In genomic region chr3:71252466-71252865, GRCh38 we compare ENCODE assay signal across 20 cellular contexts.
DNase-seq lines count a peak whose midpoint lies in the region; ATAC-seq and TF ChIP-seq lines count a peak whose summit lies in the region.
"Had no signal": no experiment of that assay in that cellular context is flagged by ENCODE, and none has a peak within 500 bp of the region (broad histone marks: within the 10 kb centered on the region; RNA-seq: fewer than 3 reads in every experiment).

No MANE protein-coding gene starts in this region.

- peaks cover 19 to 47% of the 10 kb centered on the region in 2 experiments; a peak in 3 of 4 replicates for H3K79me1 ChIP-seq in IMR-90 (ENCODE audit: low read depth in 1 of 2, low read length in 2 of 2)

- no peaks in the 10 kb centered on the region for H3K27me3 Mint-ChIP-seq in CD4-positive, alpha-beta T cell
- no peaks in the 10 kb centered on the region for H3K27me3 Mint-ChIP-seq in naive thymus-derived CD8-positive, alpha-beta T cell

- H3K9me3 ChIP-seq in CD4-positive, alpha-beta T cell (ENCODE audit: control insufficient read depth, low read length), result no peaks in the 10 kb centered on the region
- H3K9me3 ChIP-seq in IMR-90 (ENCODE audit: control insufficient read depth, insufficient read depth, low read length), result no peaks in the 10 kb centered on the region
- H3K9me3 ChIP-seq: BLaER1, right lobe of liver, testis had no signal

- H2BK5ac ChIP-seq in IMR-90 (ENCODE audit: low read depth, low read length, poor library complexity, severe bottlenecking), result peak overlapping the region; percentile 96

- H3K27me3 ChIP-seq in CD4-positive, alpha-beta T cell (ENCODE audit: control insufficient read depth, insufficient read depth, low read length), result no peaks in the 10 kb centered on the region
- no peaks in the 10 kb centered on the region for H3K27me3 ChIP-seq in IMR-90 (ENCODE audit: control insufficient read depth, insufficient read depth, low read length)
- H3K27me3 ChIP-seq: BLaER1, right lobe of liver, testis had no signal

- H3K4me3 ChIP-seq in IMR-90 (ENCODE audit: insufficient read depth, low read depth, low read length) (no peak overlapping the region), cardiac fibroblast (replicated peaks in 1 of 2; ENCODE audit: low read depth in 2 of 2, low read length in 2 of 2) (no peak overlapping the region)
- H3K4me3 ChIP-seq: BLaER1, PC-9, right lobe of liver, testis had no signal

- H2AK5ac ChIP-seq in IMR-90 (ENCODE audit: low read depth, low read length), result peak overlapping the region; percentile 98

- H3K4me1 ChIP-seq in IMR-90 (ENCODE audit: control insufficient read depth, insufficient read depth, low read length), result peaks cover 20% of the 10 kb centered on the region
- H3K4me1 ChIP-seq: BLaER1 had no signal

- peak overlapping the region; percentile 89 for H4K91ac ChIP-seq in IMR-90 (ENCODE audit: insufficient read depth, low read depth, low read length)

- intact Hi-C loops in CD4-positive, alpha-beta T cell (cut with DNase I, micrococcal nuclease), result no loop called here
- intact Hi-C loops in IMR-90 (cut with micrococcal nuclease) (no loop called here), left colon (cut with DNase I, micrococcal nuclease) (no loop called here)

- POLR2A ChIA-PET in CD4-positive, alpha-beta T cell (lab: Charles Lee), result no interaction called here
- POLR2A ChIA-PET in IMR-90 (lab: Charles Lee; ENCODE audit: unreplicated experiment), result no interaction called here
- POLR2A ChIA-PET in naive thymus-derived CD8-positive, alpha-beta T cell (lab: Charles Lee), result interaction anchor here (0.7 to 1.1 kb wide), 2 partner anchors 16 to 49 kb away, joined by 3 read pairs; no protein-coding TSS in a partner anchor

- H3K18ac ChIP-seq in IMR-90 (ENCODE audit: low read depth, low read length), result peak overlapping the region; percentile 87

- no peak overlapping the region for H3K27ac ChIP-seq in CD4-positive, alpha-beta T cell (ENCODE audit: low read depth, low read length)
- peak overlapping the region; percentile 45; the same call in 1 of the 2 replicates for H3K27ac ChIP-seq in IMR-90 (ENCODE audit: insufficient read depth, low read length)
- H3K27ac ChIP-seq: BLaER1, PC-9, right lobe of liver, testis had no signal

- H4K20me1 ChIP-seq in IMR-90 (ENCODE audit: insufficient read depth, low read length), result no peaks in the 10 kb centered on the region
- H4K20me1 ChIP-seq: BLaER1 had no signal

- peak; percentile 58 for ATAC-seq in CD4-positive, alpha-beta T cell (ENCODE audit: poor library complexity)
- ATAC-seq in IMR-90 (ENCODE audit: low read depth) (no peak), left colon (no peak)
- peak; percentile 58 to 85 for ATAC-seq in naive thymus-derived CD8-positive, alpha-beta T cell
- ATAC-seq: right lobe of liver had no signal

- peak overlapping the region; percentile 33; the same call in 1 of the 2 replicates for H3K56ac ChIP-seq in IMR-90 (ENCODE audit: extremely low read depth, insufficient read depth, low read length)

- H4K5ac ChIP-seq in IMR-90 (ENCODE audit: low read depth, low read length), result peak overlapping the region; percentile 81

- no peak overlapping the region for H2AFZ ChIP-seq in IMR-90 (replicated peaks; ENCODE audit: low read length, poor library complexity)
- H2AFZ ChIP-seq: PC-9 had no signal

- peak overlapping the region; percentile 98 for H2BK120ac ChIP-seq in IMR-90 (ENCODE audit: low read depth, low read length)

- dilution Hi-C loops in IMR-90 (cut with HindIII; ENCODE audit: low sequenced_read_pairs, unreplicated experiment), result no loop called here

- H3K23ac ChIP-seq in IMR-90 (ENCODE audit: low read depth, low read length), result peak overlapping the region; percentile 58; the same call in 1 of the 2 replicates

- peak overlapping the region; percentile 93 for H3K4ac ChIP-seq in IMR-90 (ENCODE audit: low read depth, low read length)

- H3K27ac Mint-ChIP-seq in CD4-positive, alpha-beta T cell, result peak overlapping the region; percentile 76
- H3K27ac Mint-ChIP-seq in naive thymus-derived CD8-positive, alpha-beta T cell, result peak overlapping the region; percentile 74 to 94 (median 84)
- H3K27ac Mint-ChIP-seq: activated T-helper 1 cell treated with anti-CD3 and anti-CD28 coated beads, Interleukin-12 subunit alpha, Interleukin-12 subunit beta, Interleukin-2, Interleukin-4 antibody, amounts not matched to agents 30 ng/mL and 10 ng/mL and 1 ng/mL, durations not matched to agents 14 hours and 24 hours and 36 hours had no signal

- H3K9me3 Mint-ChIP-seq in CD4-positive, alpha-beta T cell, result no peaks in the 10 kb centered on the region
- H3K9me3 Mint-ChIP-seq in naive thymus-derived CD8-positive, alpha-beta T cell, result no peaks in the 10 kb centered on the region
- H3K9me3 Mint-ChIP-seq: activated T-helper 1 cell treated with anti-CD3 and anti-CD28 coated beads, Interleukin-12 subunit alpha, Interleukin-12 subunit beta, Interleukin-2, Interleukin-4 antibody, amounts not matched to agents 30 ng/mL and 10 ng/mL and 1 ng/mL, durations not matched to agents 14 hours and 24 hours and 36 hours; H9 had no signal

- H3K9ac ChIP-seq in IMR-90 (ENCODE audit: low read depth, low read length), result no peak overlapping the region
- H3K9ac ChIP-seq: BLaER1 had no signal

- H3K4me1 Mint-ChIP-seq in CD4-positive, alpha-beta T cell (ENCODE audit: low read depth), result peaks cover 87% of the 10 kb centered on the region
- peaks cover 45 to 85% (median 81%) of the 10 kb centered on the region in 4 donors for H3K4me1 Mint-ChIP-seq in naive thymus-derived CD8-positive, alpha-beta T cell

- peaks cover 21% of the 10 kb centered on the region for H3K9me1 ChIP-seq in IMR-90 (ENCODE audit: insufficient read depth, low read length)

- in situ Hi-C loops in IMR-90 (cut with MboI; ENCODE audit: low sequenced_read_pairs), result no loop called here

- peak overlapping the region; percentile 93 for H2BK20ac ChIP-seq in IMR-90 (ENCODE audit: low read depth, low read length)

- peak overlapping the region; percentile 40 to 83; a peak in 3 of 4 replicates for H4K8ac ChIP-seq in IMR-90 (ENCODE audit: low read depth in 2 of 2, low read length in 2 of 2)

- H3K36me3 Mint-ChIP-seq in CD4-positive, alpha-beta T cell (ENCODE audit: low read depth), result peaks cover 67% of the 10 kb centered on the region
- H3K36me3 Mint-ChIP-seq in naive thymus-derived CD8-positive, alpha-beta T cell, result peaks cover 5 to 37% (median 13%) of the 10 kb centered on the region in 3 donors

- no peak for TF ChIP-seq RAD21 in IMR-90 (IDR thresholded peaks at IDR 0.05; ENCODE audit: low read length)

- CTCF ChIA-PET in CD4-positive, alpha-beta T cell (lab: Charles Lee), result no interaction called here
- CTCF ChIA-PET in IMR-90 (lab: Yijun Ruan, JAX), result interaction anchor here (1.5 kb wide), 1 partner anchor 12 kb away, joined by 4 read pairs; no protein-coding TSS in a partner anchor

- no peak for TF ChIP-seq POLR2A in IMR-90 (IDR thresholded peaks at IDR 0.05; ENCODE audit: low read depth, low read length)

- TF ChIP-seq CTCF in CD4-positive, alpha-beta T cell (IDR thresholded peaks at IDR 0.05), result no peak
- no peak for TF ChIP-seq CTCF in IMR-90 (conservative IDR thresholded peaks at IDR 0.05; ENCODE audit: low read depth, low read length)
- TF ChIP-seq CTCF in cardiac fibroblast (IDR thresholded peaks at IDR 0.05; ENCODE audit: low read depth, low read length), result no peak

- no peak overlapping the region for H3K4me3 Mint-ChIP-seq in CD4-positive, alpha-beta T cell
- peak overlapping the region in 5 of 10 donors; percentile 1 to 66 (median 18) for H3K4me3 Mint-ChIP-seq in naive thymus-derived CD8-positive, alpha-beta T cell
- H3K4me3 Mint-ChIP-seq: activated T-helper 1 cell treated with anti-CD3 and anti-CD28 coated beads, Interleukin-12 subunit alpha, Interleukin-12 subunit beta, Interleukin-2, Interleukin-4 antibody, amounts not matched to agents 30 ng/mL and 10 ng/mL and 1 ng/mL, durations not matched to agents 14 hours and 24 hours and 36 hours; H9 had no signal

- H2AK9ac ChIP-seq in IMR-90 (replicated peaks; ENCODE audit: low read depth, low read length, poor library complexity), result no peak overlapping the region

- H3K4me2 ChIP-seq in IMR-90 (ENCODE audit: low read depth, low read length), result no peak overlapping the region
- H3K4me2 ChIP-seq: BLaER1, PC-9 had no signal

- H2BK15ac ChIP-seq in IMR-90 (ENCODE audit: low read depth, low read length), result peak overlapping the region; percentile 99

- no TSS peak for BruUV-seq in IMR-90 (replicated peaks; lab: Mats Ljungman, UMichigan)

- WGBS in IMR-90 (ENCODE audit: extremely low coverage in 2 of 2, insufficient read length in 1 of 2), 2 experiments, result no CpG with 5 or more reads among the region's 2 CpGs

- H3K14ac ChIP-seq in IMR-90 (replicated peaks; ENCODE audit: low read depth, low read length), result peak overlapping the region; percentile 74

- no peak for DNase-seq in CD4-positive, alpha-beta T cell
- DNase-seq in IMR-90 (no peak), cardiac fibroblast (ENCODE audit: low read depth in 2 of 2) (peak; percentile 40 to 41), NCI-H2171 (lab: John Stamatoyannopoulos, UW) (no peak), AG08395 (ENCODE audit: low spot score) (no peak), left colon (no peak), NAMALWA (ENCODE audit: low spot score) (no peak)
- peak in 6 of 10 donors; percentile 13 to 47 (median 32) for DNase-seq in naive thymus-derived CD8-positive, alpha-beta T cell
- DNase-seq: anterior cingulate cortex, dermis blood vessel endothelial cell, erythroblast, H9, mesenchymal stem cell, NCI-H2029, PC-9, right lobe of liver, SW 1271, testis had no signal

- no peaks in the 10 kb centered on the region for H3K36me3 ChIP-seq in IMR-90 (ENCODE audit: control insufficient read depth, insufficient read depth, low read length)
- H3K36me3 ChIP-seq: BLaER1, right lobe of liver had no signal

TF ChIP-seq in IMR-90, 13 proteins besides CTCF, POLR2A, EP300 and RAD21 (continues in another document):
- TF ChIP-seq CEBPB (IDR thresholded peaks at IDR 0.05; ENCODE audit: low read depth, low read length), result no peak
- TF ChIP-seq MAZ (IDR thresholded peaks at IDR 0.05; ENCODE audit: borderline replicate concordance, low read depth, low read length), result no peak
- TF ChIP-seq, protein P1, sequence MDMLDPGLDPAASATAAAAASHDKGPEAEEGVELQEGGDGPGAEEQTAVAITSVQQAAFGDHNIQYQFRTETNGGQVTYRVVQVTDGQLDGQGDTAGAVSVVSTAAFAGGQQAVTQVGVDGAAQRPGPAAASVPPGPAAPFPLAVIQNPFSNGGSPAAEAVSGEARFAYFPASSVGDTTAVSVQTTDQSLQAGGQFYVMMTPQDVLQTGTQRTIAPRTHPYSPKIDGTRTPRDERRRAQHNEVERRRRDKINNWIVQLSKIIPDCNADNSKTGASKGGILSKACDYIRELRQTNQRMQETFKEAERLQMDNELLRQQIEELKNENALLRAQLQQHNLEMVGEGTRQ (IDR thresholded peaks at IDR 0.05; ENCODE audit: low read depth, low read length), result no peak
- no peak for TF ChIP-seq SMC3 (IDR thresholded peaks at IDR 0.05; ENCODE audit: low read depth, low read length)
- TF ChIP-seq MAFK (IDR thresholded peaks at IDR 0.05; ENCODE audit: low read depth, low read length), result no peak
- TF ChIP-seq CHD1 (IDR thresholded peaks at IDR 0.05; ENCODE audit: low read depth, low read length), result no peak
- TF ChIP-seq NFE2L2 (IDR thresholded peaks at IDR 0.05; ENCODE audit: low read depth, low read length), result no peak

Comparison
In these comparisons a context has a peak if more than half of its experiments do, and no peak if none do; other contexts are left out.
1. ATAC-seq: peak in CD4-positive, alpha-beta T cell (single experiment) and naive thymus-derived CD8-positive, alpha-beta T cell (2 of 2); none in IMR-90 (single experiment) and left colon (single experiment).
2. DNase-seq: peak in cardiac fibroblast (2 of 2) and naive thymus-derived CD8-positive, alpha-beta T cell (6 of 10); none in CD4-positive, alpha-beta T cell (0 of 10), IMR-90 (single experiment), NCI-H2171 (single experiment), AG08395 (single experiment), left colon (0 of 2) and NAMALWA (single experiment).